22 cellular contexts compared by ENCODE assay signal in the genomic region with DNA sequence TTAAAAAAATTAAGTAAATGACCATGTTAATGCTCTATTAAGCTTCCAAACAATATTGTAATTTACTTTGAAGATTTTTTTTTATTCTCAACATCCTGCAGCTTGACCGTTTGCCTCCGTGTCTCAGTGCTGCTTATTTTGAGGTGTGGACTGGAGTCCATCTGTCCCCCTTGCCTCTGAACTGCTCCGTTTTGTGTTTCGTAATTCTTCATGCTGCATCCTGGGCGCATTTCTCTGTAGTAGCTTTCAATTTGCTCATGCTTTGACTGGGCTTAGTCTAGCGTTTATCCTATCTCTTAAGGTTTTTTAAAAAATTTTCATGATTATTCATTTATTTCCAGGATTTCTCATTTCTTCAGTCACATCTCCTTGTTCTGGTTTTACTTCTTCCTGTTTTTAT. TPM values are rescaled to one million over a fixed set of nuclear protein-coding genes. Genes with fewer than 3 reads are reported as not detected.
DNase-seq lines count a peak whose midpoint lies in the region; ATAC-seq and TF ChIP-seq lines count a peak whose summit lies in the region.
"Had no signal": no experiment of that assay in that cellular context is flagged by ENCODE, and none has a peak within 500 bp of the region (broad histone marks: within the 10 kb centered on the region; RNA-seq: fewer than 3 reads in every experiment).

No MANE protein-coding gene starts in this region.

- H3K4me3 Mint-ChIP-seq in activated CD8-positive, alpha-beta memory T cell treated with anti-CD3 and anti-CD28 coated beads, Interleukin-2, amount 10 ng/mL, durations not matched to agents 7 days and 5 days: peak overlapping the region; percentile 25
- peak overlapping the region; percentile 65 to 95 (median 80) for H3K4me3 Mint-ChIP-seq in IgD-negative memory B cell
- H3K4me3 Mint-ChIP-seq in activated naive CD8-positive, alpha-beta T cell treated with anti-CD3 and anti-CD28 coated beads, Interleukin-2, amount 10 ng/mL, durations not matched to agents 7 days and 5 days: peak overlapping the region; percentile 46
- H3K4me3 Mint-ChIP-seq: neural crest cell had no signal

- H3K27ac ChIP-seq in spleen (peak overlapping the region in 6 of 8 donors; percentile 30 to 88 (median 80)), Karpas-422 (ENCODE audit: low read length) (no peak overlapping the region)
- H3K27ac ChIP-seq: breast epithelium, prostate gland had no signal

- no peak for TF ChIP-seq CTCF in spleen (IDR thresholded peaks at IDR 0.05 in 8 of 11, conservative IDR thresholded peaks at IDR 0.05 in 3 of 11)

- no peaks in the 10 kb centered on the region for H3K9me3 Mint-ChIP-seq in activated CD8-positive, alpha-beta memory T cell treated with anti-CD3 and anti-CD28 coated beads, Interleukin-2, amount 10 ng/mL, durations not matched to agents 7 days and 5 days (ENCODE audit: low read depth)
- no peaks in the 10 kb centered on the region for H3K9me3 Mint-ChIP-seq in IgD-negative memory B cell
- no peaks in the 10 kb centered on the region for H3K9me3 Mint-ChIP-seq in activated naive CD8-positive, alpha-beta T cell treated with anti-CD3 and anti-CD28 coated beads, Interleukin-2, amount 10 ng/mL, durations not matched to agents 7 days and 5 days
- H3K9me3 Mint-ChIP-seq: neural crest cell had no signal

- peaks cover 58% of the 10 kb centered on the region for H3K4me1 Mint-ChIP-seq in activated CD8-positive, alpha-beta memory T cell treated with anti-CD3 and anti-CD28 coated beads, Interleukin-2, amount 10 ng/mL, durations not matched to agents 7 days and 5 days
- H3K4me1 Mint-ChIP-seq in IgD-negative memory B cell: peaks cover 57 to 62% (median 60%) of the 10 kb centered on the region in 3 donors
- peaks cover 54% of the 10 kb centered on the region for H3K4me1 Mint-ChIP-seq in activated naive CD8-positive, alpha-beta T cell treated with anti-CD3 and anti-CD28 coated beads, Interleukin-2, amount 10 ng/mL, durations not matched to agents 7 days and 5 days
- H3K4me1 Mint-ChIP-seq: neural crest cell had no signal

- no peaks in the 10 kb centered on the region for H3K79me2 ChIP-seq in Karpas-422 (ENCODE audit: low read length)

- H3K9me3 ChIP-seq in spleen: no peaks in the 10 kb centered on the region
- H3K9me3 ChIP-seq in Karpas-422 (ENCODE audit: low read length): no peaks in the 10 kb centered on the region
- H3K9me3 ChIP-seq: breast epithelium, MG63, prostate gland had no signal

- H3K27me3 ChIP-seq in spleen (replicated peaks in 1 of 7) (no peaks in the 10 kb centered on the region), Karpas-422 (ENCODE audit: low read length) (no peaks in the 10 kb centered on the region)
- H3K27me3 ChIP-seq: breast epithelium, MG63 had no signal

- no peak overlapping the region for H2AFZ ChIP-seq in Karpas-422 (ENCODE audit: low read length)

- H3K27me3 Mint-ChIP-seq in activated CD8-positive, alpha-beta memory T cell treated with anti-CD3 and anti-CD28 coated beads, Interleukin-2, amount 10 ng/mL, durations not matched to agents 7 days and 5 days: no peaks in the 10 kb centered on the region
- peaks cover 2% of the 10 kb centered on the region for H3K27me3 Mint-ChIP-seq in IgD-negative memory B cell
- H3K27me3 Mint-ChIP-seq in activated naive CD8-positive, alpha-beta T cell treated with anti-CD3 and anti-CD28 coated beads, Interleukin-2, amount 10 ng/mL, durations not matched to agents 7 days and 5 days: no peaks in the 10 kb centered on the region

- POLR2A ChIA-PET in activated naive CD8-positive, alpha-beta T cell treated with anti-CD3 and anti-CD28 coated beads, Interleukin-2, amount 10 ng/mL, durations not matched to agents 7 days and 5 days (lab: Charles Lee): no interaction called here

- H3K4me3 ChIP-seq in spleen: no peak overlapping the region
- H3K4me3 ChIP-seq in Karpas-422 (ENCODE audit: low read length): no peak overlapping the region
- H3K4me3 ChIP-seq: breast epithelium, MG63, prostate gland, skin epidermis had no signal

- DNase-seq in activated CD8-positive, alpha-beta memory T cell treated with anti-CD3 and anti-CD28 coated beads, Interleukin-2, amount 10 ng/mL, durations not matched to agents 7 days and 5 days: no peak
- DNase-seq in activated CD8-positive, alpha-beta memory T cell treated with anti-CD3 and anti-CD28 coated beads, Interleukin-2, amount 50 U/mL, for 4 hours: no peak
- DNase-seq in activated naive CD8-positive, alpha-beta T cell treated with anti-CD3 and anti-CD28 coated beads, Interleukin-2, amount 10 ng/mL, durations not matched to agents 7 days and 5 days: no peak
- DNase-seq in spleen (no peak), Karpas-422 (no peak), head of caudate nucleus (no peak)
- DNase-seq: ACHN; DMS79 treated with DMSO at 0.1 percent for 48 hours; foreskin fibroblast; hippocampal formation; mesendoderm; MG63; NCI-H187 treated with DMSO at 0.1 percent for 48 hours; NCI-H446 treated with DMSO at 0.1 percent for 48 hours; NK-92 treated with Interleukin-12 subunit alpha and Interleukin-12 subunit beta, amount 100 ng/mL, for 24 hours; stimulated activated CD4-positive, alpha-beta T cell treated with anti-CD3 and anti-CD28 coated beads, Interleukin-4, amount 100 ng/mL, for 4 hours had no signal

- H3K4me2 ChIP-seq in Karpas-422 (ENCODE audit: low read depth, low read length, poor library complexity, severe bottlenecking): no peak overlapping the region

- H4K20me1 ChIP-seq in Karpas-422 (ENCODE audit: insufficient read depth, low read depth, low read length): peaks cover 54% of the 10 kb centered on the region

- H3K9ac ChIP-seq in Karpas-422 (ENCODE audit: low read length): no peak overlapping the region

- intact Hi-C loops in spleen (cut with DNase I; ENCODE audit: low total_unique reads) (no loop called here), head of caudate nucleus (cut with DNase I) (no loop called here)

- TF ChIP-seq POLR2A in spleen (IDR thresholded peaks at IDR 0.05): no peak

- CTCF ChIA-PET in activated CD8-positive, alpha-beta memory T cell treated with anti-CD3 and anti-CD28 coated beads, Interleukin-2, amount 10 ng/mL, durations not matched to agents 7 days and 5 days (lab: Charles Lee): interaction anchor here (1.0 to 1.8 kb wide), 11 partner anchors 9 to 247 kb away, joined by 3 to 6 read pairs (median 4); partner anchors contain the start of genes BCAS4 and PTPN1

- no peak for ATAC-seq in activated CD8-positive, alpha-beta memory T cell treated with anti-CD3 and anti-CD28 coated beads, Interleukin-2, amount 10 ng/mL, durations not matched to agents 7 days and 5 days
- ATAC-seq in activated naive CD8-positive, alpha-beta T cell treated with anti-CD3 and anti-CD28 coated beads, Interleukin-2, amount 10 ng/mL, durations not matched to agents 7 days and 5 days (ENCODE audit: low read depth): no peak
- no peak for ATAC-seq in HG02798 (IDR thresholded peaks at IDR 0.05; ENCODE audit: poor library complexity, unreplicated experiment)

- H3K9me2 ChIP-seq in Karpas-422 (replicated peaks; ENCODE audit: insufficient read depth, low read length): no peaks in the 10 kb centered on the region

- peaks cover 0 to 35% (median 2%) of the 10 kb centered on the region in 6 donors for H3K36me3 ChIP-seq in spleen
- no peaks in the 10 kb centered on the region for H3K36me3 ChIP-seq in Karpas-422 (ENCODE audit: insufficient read depth, low read length)
- H3K36me3 ChIP-seq: breast epithelium, prostate gland had no signal

- H3K36me3 Mint-ChIP-seq in activated CD8-positive, alpha-beta memory T cell treated with anti-CD3 and anti-CD28 coated beads, Interleukin-2, amount 10 ng/mL, durations not matched to agents 7 days and 5 days: peaks cover 26% of the 10 kb centered on the region
- H3K36me3 Mint-ChIP-seq in IgD-negative memory B cell: peaks cover 8% of the 10 kb centered on the region
- peaks cover 38% of the 10 kb centered on the region for H3K36me3 Mint-ChIP-seq in activated naive CD8-positive, alpha-beta T cell treated with anti-CD3 and anti-CD28 coated beads, Interleukin-2, amount 10 ng/mL, durations not matched to agents 7 days and 5 days

- peak overlapping the region; percentile 42 for H3K27ac Mint-ChIP-seq in activated CD8-positive, alpha-beta memory T cell treated with anti-CD3 and anti-CD28 coated beads, Interleukin-2, amount 10 ng/mL, durations not matched to agents 7 days and 5 days
- H3K27ac Mint-ChIP-seq in IgD-negative memory B cell: peak overlapping the region; percentile 89 to 94 (median 91)
- peak overlapping the region; percentile 70 for H3K27ac Mint-ChIP-seq in activated naive CD8-positive, alpha-beta T cell treated with anti-CD3 and anti-CD28 coated beads, Interleukin-2, amount 10 ng/mL, durations not matched to agents 7 days and 5 days

- WGBS in spleen, 5 donors: 57 to 81% (median 60%) methylated on average over 6 of the region's 6 CpGs

- peaks cover 42 to 100% (median 97%) of the 10 kb centered on the region in 6 donors for H3K4me1 ChIP-seq in spleen
- peaks cover 12% of the 10 kb centered on the region for H3K4me1 ChIP-seq in Karpas-422 (ENCODE audit: low read length)
- H3K4me1 ChIP-seq: breast epithelium, prostate gland had no signal

RNA-seq across cellular contexts. Expression of gene PTPN1, which starts 37.8 kb away (rescaled TPM):
- total RNA-seq in activated CD8-positive, alpha-beta memory T cell treated with anti-CD3 and anti-CD28 coated beads, Interleukin-2, amount 10 ng/mL, durations not matched to agents 7 days and 5 days: 10 to 100 TPM; 62.5 to 74.7 TPM
- 73.8 TPM for polyA plus RNA-seq in IgD-negative memory B cell
- total RNA-seq in activated naive CD8-positive, alpha-beta T cell treated with anti-CD3 and anti-CD28 coated beads, Interleukin-2, amount 10 ng/mL, durations not matched to agents 7 days and 5 days: 10 to 100 TPM; 65.9 to 67.3 TPM
- total RNA-seq in spleen: 10 to 100 TPM; 60.3 to 84.9 (median 73.5) TPM
- 10 to 100 TPM; 20.5 to 42.1 (median 25.0) TPM for polyA plus RNA-seq in spleen
- total RNA-seq in Karpas-422 (2014; rRNA removed; shearing (Covaris generic); ENCODE audit: low replicate concordance): 6.5 and 10.9 TPM in 2 replicates

Comparison
In these comparisons a context has a peak if more than half of its experiments do, and no peak if none do; other contexts are left out.
1. H3K4me3 Mint-ChIP-seq: peak in every context shown above with its lines; median percentile 80 in IgD-negative memory B cell; 46 in activated naive CD8-positive, alpha-beta T cell treated with anti-CD3 and anti-CD28 coated beads, Interleukin-2, amount 10 ng/mL, durations not matched to agents 7 days and 5 days; 25 in activated CD8-positive, alpha-beta memory T cell treated with anti-CD3 and anti-CD28 coated beads, Interleukin-2, amount 10 ng/mL, durations not matched to agents 7 days and 5 days.